ENCODE assay signal across 9 cellular contexts in the genomic region with DNA sequence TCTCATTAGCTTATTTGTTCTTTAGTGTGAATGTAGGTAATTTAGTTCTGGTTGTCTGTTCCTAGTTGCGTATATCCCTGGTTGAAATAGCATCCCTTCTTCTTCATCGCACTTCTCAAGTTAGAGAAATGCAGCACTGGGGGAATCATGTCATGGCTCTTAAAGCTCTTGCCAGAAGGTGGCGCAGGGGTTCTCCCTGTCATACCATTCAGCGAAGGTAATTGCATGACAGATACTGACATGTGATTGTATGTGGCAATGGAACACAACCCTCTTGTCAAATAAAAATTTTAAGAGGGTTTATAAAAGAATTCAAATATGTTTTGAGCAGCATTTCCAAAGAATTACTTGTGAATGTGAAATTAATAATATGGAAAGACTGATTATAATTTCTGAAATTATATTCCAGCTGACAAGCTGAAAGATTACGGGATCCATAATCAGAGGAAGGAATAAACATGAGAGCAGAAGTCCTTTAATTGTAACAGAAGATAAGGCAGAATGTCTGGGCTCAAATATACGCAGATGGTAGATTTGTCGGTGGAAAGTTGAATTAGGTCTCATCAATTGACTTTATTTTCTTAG.
DNase-seq lines count a peak whose midpoint lies in the region; ATAC-seq, FAIRE-seq and TF ChIP-seq lines count a peak whose summit lies in the region.
"Had no signal": no experiment of that assay in that cellular context is flagged by ENCODE, and none has a peak within 500 bp of the region (broad histone marks: within the 10 kb centered on the region; RNA-seq: fewer than 3 reads in every experiment).

No MANE protein-coding gene starts in this region.

- 32% methylated on average over 7 of the region's 7 CpGs for WGBS in GM12878 (ENCODE audit: insufficient coverage, insufficient replicate concordance, low lambda C conversion rate, missing lambda C conversion rate)

- H3K27me3 ChIP-seq in GM12878 (replicated peaks in 1 of 2; ENCODE audit: control insufficient read depth in 2 of 2, insufficient read depth in 2 of 2, low read length in 1 of 2): no peaks in the 10 kb centered on the region
- H3K27me3 ChIP-seq: BLaER1 treated with 17β-estradiol and CSF1 and Interleukin-3, amounts not matched to agents 10 nM and 100 nM had no signal

- H3K27ac ChIP-seq in GM12878 (ENCODE audit: control insufficient read depth, insufficient read depth): no peak overlapping the region
- H3K27ac ChIP-seq: BLaER1 treated with 17β-estradiol and CSF1 and Interleukin-3, amounts not matched to agents 10 nM and 100 nM had no signal

- no TSS peak for BruUV-seq in GM12878 (replicated peaks; lab: Mats Ljungman, UMichigan)

- peak; percentile 97 for ATAC-seq in GM12878

- CTCF ChIA-PET in GM12878 (lab: Yijun Ruan, JAX): interaction anchor here (0.8 to 3.7 kb wide), 11 partner anchors 15 to 101 kb away, joined by 3 to 36 read pairs (median 4); no protein-coding TSS in a partner anchor

- H4K20me1 ChIP-seq in GM12878 (ENCODE audit: control insufficient read depth, insufficient read depth): no peaks in the 10 kb centered on the region
- H4K20me1 ChIP-seq: BLaER1 treated with 17β-estradiol and CSF1 and Interleukin-3, amounts not matched to agents 10 nM and 100 nM had no signal

- no peak for TF ChIP-seq POLR2A in GM12878 (IDR thresholded peaks at IDR 0.05; ENCODE audit: low read depth, low read length)

- H2AFZ ChIP-seq in GM12878 (ENCODE audit: control insufficient read depth, low read depth, low read length): no peak overlapping the region

- peak; percentile 58 for TF ChIP-seq RAD21 in GM12878 (IDR thresholded peaks at IDR 0.05; ENCODE audit: insufficient read depth, low read depth, low read length)

- RAD21 ChIA-PET in GM12878 (lab: Charles Lee; ENCODE audit: unreplicated experiment): interaction anchor here (1.0 to 1.4 kb wide), 4 partner anchors 95 to 1556 kb away, joined by 3 to 6 read pairs (median 5); no protein-coding TSS in a partner anchor

- POLR2A ChIA-PET in GM12878 (lab: Charles Lee): no interaction called here

- DNase-seq in NCI-H524 (lab: John Stamatoyannopoulos, UW): peak; percentile 5 to 75
- DNase-seq in NCI-H524 treated with DMSO at 0.1 percent for 48 hours (lab: John Stamatoyannopoulos, UW): no peak
- peak; percentile 70 for DNase-seq in HCEC 1CT
- peak; percentile 72 for DNase-seq in LNCaP clone FGC (ENCODE audit: low read depth)
- DNase-seq in RPMI7951 (ENCODE audit: low read depth): peak; percentile 8
- DNase-seq in GM12878 (ENCODE audit: low read depth, low spot score): no peak
- peak; percentile 26 to 28 for DNase-seq in stimulated activated CD4-positive, alpha-beta T cell treated with anti-CD3 and anti-CD28 coated beads, Interleukin-2, amount 100 ng/mL, for 48 hours

- no peak for TF ChIP-seq EP300 in GM12878 (IDR thresholded peaks at IDR 0.05; ENCODE audit: borderline replicate concordance in 1 of 2, control insufficient read depth in 1 of 2, low read depth in 2 of 2, low read length in 2 of 2)

- H3K4me1 ChIP-seq in GM12878 (ENCODE audit: control insufficient read depth, insufficient read depth, low read length): no peaks in the 10 kb centered on the region
- H3K4me1 ChIP-seq: BLaER1 treated with 17β-estradiol and CSF1 and Interleukin-3, amounts not matched to agents 10 nM and 100 nM had no signal

- H3K79me2 ChIP-seq in GM12878 (ENCODE audit: control insufficient read depth, insufficient read depth, low read length): no peaks in the 10 kb centered on the region

- H3K9ac ChIP-seq in GM12878 (ENCODE audit: control insufficient read depth, insufficient read depth, low read length): no peak overlapping the region
- H3K9ac ChIP-seq: BLaER1 treated with 17β-estradiol and CSF1 and Interleukin-3, amounts not matched to agents 10 nM and 100 nM had no signal

- intact Hi-C loops in GM12878 (cut with micrococcal nuclease; ENCODE audit: unreplicated experiment): loop anchor here (1.0 kb wide), 1 partner anchor 96 kb away; no protein-coding TSS in a partner anchor

- H3K4me3 ChIP-seq in LNCaP clone FGC (ENCODE audit: low read depth, low read length) (no peak overlapping the region), GM12878 (no peak overlapping the region)
- H3K4me3 ChIP-seq: BLaER1 treated with 17β-estradiol and CSF1 and Interleukin-3, amounts not matched to agents 10 nM and 100 nM had no signal

- no peaks in the 10 kb centered on the region for H3K36me3 ChIP-seq in GM12878 (ENCODE audit: control insufficient read depth in 2 of 2, insufficient read depth in 2 of 2, low read length in 1 of 2)
- H3K36me3 ChIP-seq: BLaER1 treated with 17β-estradiol and CSF1 and Interleukin-3, amounts not matched to agents 10 nM and 100 nM had no signal

- peak; percentile 88 for TF ChIP-seq CTCF in LNCaP clone FGC (IDR thresholded peaks at IDR 0.05; ENCODE audit: control insufficient read depth, extremely low read depth, insufficient read depth)
- TF ChIP-seq CTCF in GM12878 (IDR thresholded peaks at IDR 0.05 in 2 of 3, conservative IDR thresholded peaks at IDR 0.05 in 1 of 3; ENCODE audit: control insufficient read depth in 2 of 3, extremely low read depth in 1 of 3, insufficient read depth in 1 of 3, low read depth in 3 of 3, low read length in 3 of 3): peak; percentile 61 to 79 (median 68)

- H3K4me2 ChIP-seq in GM12878 (ENCODE audit: control insufficient read depth, insufficient read depth): no peak overlapping the region
- H3K4me2 ChIP-seq: BLaER1 treated with 17β-estradiol and CSF1 and Interleukin-3, amounts not matched to agents 10 nM and 100 nM had no signal

- in situ Hi-C loops in GM12878 (cut with MboI): loop anchor here (5.0 kb wide), 1 partner anchor 98 kb away; no protein-coding TSS in a partner anchor

- SMC1A ChIA-PET in GM12878 (lab: Charles Lee; ENCODE audit: uncharacterized antibody, unreplicated experiment): interaction anchor here (0.7 to 2.3 kb wide), 5 partner anchors 87 to 103 kb away, joined by 3 to 12 read pairs (median 5); no protein-coding TSS in a partner anchor

- H3K9me3 ChIP-seq in GM12878 (replicated peaks; ENCODE audit: control insufficient read depth, insufficient read depth, low read length): no peaks in the 10 kb centered on the region
- H3K9me3 ChIP-seq: BLaER1 treated with 17β-estradiol and CSF1 and Interleukin-3, amounts not matched to agents 10 nM and 100 nM had no signal

- FAIRE-seq in GM12878 (lab: Jason Lieb, UNC) (peak; percentile 84), islet of Langerhans (lab: Jason Lieb, UNC) (peak; percentile 88)

TF ChIP-seq in GM12878, 131 proteins besides CTCF, POLR2A, EP300 and RAD21:
- TF ChIP-seq YY1 (IDR thresholded peaks at IDR 0.05; ENCODE audit: low read depth, low read length): 0 out of 2 replicates have a peak, but pooled peaks have one; percentile 23
- peak; percentile 65; the same call in 1 of the 2 replicates for TF ChIP-seq SMC3 (IDR thresholded peaks at IDR 0.05; ENCODE audit: borderline replicate concordance, low read length)
- TF ChIP-seq, protein P1, sequence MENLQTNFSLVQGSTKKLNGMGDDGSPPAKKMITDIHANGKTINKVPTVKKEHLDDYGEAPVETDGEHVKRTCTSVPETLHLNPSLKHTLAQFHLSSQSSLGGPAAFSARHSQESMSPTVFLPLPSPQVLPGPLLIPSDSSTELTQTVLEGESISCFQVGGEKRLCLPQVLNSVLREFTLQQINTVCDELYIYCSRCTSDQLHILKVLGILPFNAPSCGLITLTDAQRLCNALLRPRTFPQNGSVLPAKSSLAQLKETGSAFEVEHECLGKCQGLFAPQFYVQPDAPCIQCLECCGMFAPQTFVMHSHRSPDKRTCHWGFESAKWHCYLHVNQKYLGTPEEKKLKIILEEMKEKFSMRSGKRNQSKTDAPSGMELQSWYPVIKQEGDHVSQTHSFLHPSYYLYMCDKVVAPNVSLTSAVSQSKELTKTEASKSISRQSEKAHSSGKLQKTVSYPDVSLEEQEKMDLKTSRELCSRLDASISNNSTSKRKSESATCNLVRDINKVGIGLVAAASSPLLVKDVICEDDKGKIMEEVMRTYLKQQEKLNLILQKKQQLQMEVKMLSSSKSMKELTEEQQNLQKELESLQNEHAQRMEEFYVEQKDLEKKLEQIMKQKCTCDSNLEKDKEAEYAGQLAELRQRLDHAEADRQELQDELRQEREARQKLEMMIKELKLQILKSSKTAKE (IDR thresholded peaks at IDR 0.05; ENCODE audit: low read depth, poor library complexity, severe bottlenecking): no peak

Comparison
In these comparisons a context has a peak if more than half of its experiments do, and no peak if none do; other contexts are left out.
1. DNase-seq: peak in NCI-H524 (2 of 2), HCEC 1CT (single experiment), LNCaP clone FGC (single experiment), RPMI7951 (single experiment) and stimulated activated CD4-positive, alpha-beta T cell treated with anti-CD3 and anti-CD28 coated beads, Interleukin-2, amount 100 ng/mL, for 48 hours (2 of 2); none in NCI-H524 treated with DMSO at 0.1 percent for 48 hours (single experiment) and GM12878 (single experiment).